ENCODE assay signal across 1 cellular context in genomic region chr15:56844463-56844862, GRCh38.
TF ChIP-seq lines count a peak whose summit lies in the region.

No MANE protein-coding gene starts in this region.

TF ChIP-seq in HCT116, 20 proteins besides CTCF, POLR2A, EP300 and RAD21 (continued from another document):
- TF ChIP-seq, protein P1, sequence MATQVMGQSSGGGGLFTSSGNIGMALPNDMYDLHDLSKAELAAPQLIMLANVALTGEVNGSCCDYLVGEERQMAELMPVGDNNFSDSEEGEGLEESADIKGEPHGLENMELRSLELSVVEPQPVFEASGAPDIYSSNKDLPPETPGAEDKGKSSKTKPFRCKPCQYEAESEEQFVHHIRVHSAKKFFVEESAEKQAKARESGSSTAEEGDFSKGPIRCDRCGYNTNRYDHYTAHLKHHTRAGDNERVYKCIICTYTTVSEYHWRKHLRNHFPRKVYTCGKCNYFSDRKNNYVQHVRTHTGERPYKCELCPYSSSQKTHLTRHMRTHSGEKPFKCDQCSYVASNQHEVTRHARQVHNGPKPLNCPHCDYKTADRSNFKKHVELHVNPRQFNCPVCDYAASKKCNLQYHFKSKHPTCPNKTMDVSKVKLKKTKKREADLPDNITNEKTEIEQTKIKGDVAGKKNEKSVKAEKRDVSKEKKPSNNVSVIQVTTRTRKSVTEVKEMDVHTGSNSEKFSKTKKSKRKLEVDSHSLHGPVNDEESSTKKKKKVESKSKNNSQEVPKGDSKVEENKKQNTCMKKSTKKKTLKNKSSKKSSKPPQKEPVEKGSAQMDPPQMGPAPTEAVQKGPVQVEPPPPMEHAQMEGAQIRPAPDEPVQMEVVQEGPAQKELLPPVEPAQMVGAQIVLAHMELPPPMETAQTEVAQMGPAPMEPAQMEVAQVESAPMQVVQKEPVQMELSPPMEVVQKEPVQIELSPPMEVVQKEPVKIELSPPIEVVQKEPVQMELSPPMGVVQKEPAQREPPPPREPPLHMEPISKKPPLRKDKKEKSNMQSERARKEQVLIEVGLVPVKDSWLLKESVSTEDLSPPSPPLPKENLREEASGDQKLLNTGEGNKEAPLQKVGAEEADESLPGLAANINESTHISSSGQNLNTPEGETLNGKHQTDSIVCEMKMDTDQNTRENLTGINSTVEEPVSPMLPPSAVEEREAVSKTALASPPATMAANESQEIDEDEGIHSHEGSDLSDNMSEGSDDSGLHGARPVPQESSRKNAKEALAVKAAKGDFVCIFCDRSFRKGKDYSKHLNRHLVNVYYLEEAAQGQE (IDR thresholded peaks at IDR 0.05; ENCODE audit: low read depth) = no peak
- TF ChIP-seq ZFX (IDR thresholded peaks at IDR 0.05) (no peak), ZBTB33 (IDR thresholded peaks at IDR 0.05; ENCODE audit: extremely low read depth, insufficient replicate concordance, low read length) (no peak), POLR2AphosphoS5 (IDR thresholded peaks at IDR 0.05; ENCODE audit: low read depth, low read length) (no peak), TCF7L2 (IDR thresholded peaks at IDR 0.05; ENCODE audit: borderline replicate concordance, extremely low read depth, insufficient read depth, insufficient read length) (no peak), EZH2phosphoT487 (IDR thresholded peaks at IDR 0.05; ENCODE audit: borderline replicate concordance) (no peak)
- TF ChIP-seq, protein P2, sequence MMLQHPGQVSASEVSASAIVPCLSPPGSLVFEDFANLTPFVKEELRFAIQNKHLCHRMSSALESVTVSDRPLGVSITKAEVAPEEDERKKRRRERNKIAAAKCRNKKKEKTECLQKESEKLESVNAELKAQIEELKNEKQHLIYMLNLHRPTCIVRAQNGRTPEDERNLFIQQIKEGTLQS (IDR thresholded peaks at IDR 0.05) = no peak
